ENCODE assay signal across 38 cellular contexts in the genomic region with DNA sequence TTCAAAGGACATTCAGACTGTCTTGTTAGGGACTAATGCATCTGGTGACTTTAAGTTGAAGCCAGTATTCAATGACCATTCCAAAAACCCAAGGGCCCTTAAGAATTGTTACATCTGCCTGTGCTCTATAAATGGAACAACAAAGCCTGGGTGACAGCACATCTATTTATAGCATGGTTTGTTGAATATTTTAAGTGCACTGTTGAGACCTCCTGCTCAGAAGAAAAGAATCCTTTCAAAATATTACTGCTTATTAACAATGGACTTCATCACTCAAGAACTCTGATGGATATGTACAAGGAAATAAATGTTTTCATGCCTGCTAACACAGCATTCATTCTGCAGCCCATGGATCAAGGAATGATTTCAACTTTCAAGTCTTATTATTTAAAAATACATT. TPM values are rescaled to one million over a fixed set of nuclear protein-coding genes. Genes with fewer than 3 reads are reported as not detected.
"Had no signal": no experiment of that assay in that cellular context is flagged by ENCODE, and none has a peak within 500 bp of the region (broad histone marks: within the 10 kb centered on the region; RNA-seq: fewer than 3 reads in every experiment).

No MANE protein-coding gene starts in this region.

- H3K4me3 ChIP-seq: MG63 had no signal

- DNase-seq: Karpas-422, Kasumi-1, MG63, MM.1S, MV-4-11, NCI-H1048, NCI-H1092 treated with DMSO at 0.1 percent for 48 hours, NCI-H1105, NCI-H1105 treated with DMSO at 0.1 percent for 48 hours, NCI-H1417, NCI-H1417 treated with DMSO at 0.1 percent for 48 hours, NCI-H1436, NCI-H1436 treated with DMSO at 0.1 percent for 48 hours, NCI-H146, NCI-H1694, NCI-H1694 treated with DMSO at 0.1 percent for 48 hours, NCI-H187, NCI-H187 treated with DMSO at 0.1 percent for 48 hours, NCI-H1930, NCI-H2029, NCI-H2029 treated with DMSO at 0.1 percent for 48 hours, NCI-H2081, NCI-H2081 treated with DMSO at 0.1 percent for 48 hours, NCI-H2107, NCI-H2171, NCI-H2171 treated with DMSO at 0.1 percent for 48 hours, NCI-H2227 treated with DMSO at 0.1 percent for 48 hours, NCI-H226, NCI-H345, NCI-H446, NCI-H446 treated with DMSO at 0.1 percent for 48 hours, NCI-H510A, NCI-H510A treated with DMSO at 0.1 percent for 48 hours, NCI-H524 had no signal

- H3K27me3 ChIP-seq: MG63 had no signal

RNA-seq across cellular contexts. Expression of a gene that starts 33.1 kb away (rescaled TPM):
- total RNA-seq: LHCN-M2, M059J had no signal

RNA-seq across cellular contexts. Expression of a gene that starts 46.2 kb away (rescaled TPM):
- total RNA-seq: M059J, MCF 10A, NCI-H460 had no signal
